10 cellular contexts compared by ENCODE assay signal in genomic region chr9:125529589-125530515, GRCh38.
A peak's percentile ranks its signal among the peaks of the same experiment; 100 is the strongest.
DNase-seq lines count a peak whose midpoint lies in the region; ATAC-seq and TF ChIP-seq lines count a peak whose summit lies in the region.
"Had no signal": no experiment of that assay in that cellular context is flagged by ENCODE, and none has a peak within 500 bp of the region (broad histone marks: within the 10 kb centered on the region; RNA-seq: fewer than 3 reads in every experiment).

No MANE protein-coding gene starts in this region.

- H3K9me3 Mint-ChIP-seq in WTC11, result no peaks in the 10 kb centered on the region

- H3K36me3 Mint-ChIP-seq in WTC11, result no peaks in the 10 kb centered on the region

- POLR2A ChIA-PET in WTC11 (lab: Charles Lee), result interaction anchor here (0.6 to 1.7 kb wide), 2 partner anchors 15 to 302 kb away, joined by 3 read pairs; no protein-coding TSS in a partner anchor

- TF ChIP-seq CTCF in WTC11 (IDR thresholded peaks at IDR 0.05) (no peak), BE2C (IDR thresholded peaks at IDR 0.05; ENCODE audit: low read depth, low read length) (no peak)

- H3K36me3 ChIP-seq in BE2C, result no peaks in the 10 kb centered on the region
- H3K36me3 ChIP-seq: pancreas had no signal

- no peaks in the 10 kb centered on the region for H3K27me3 ChIP-seq in BE2C
- H3K27me3 ChIP-seq: pancreas had no signal

- CTCF ChIA-PET in WTC11 (lab: Charles Lee), result interaction anchor here (0.8 to 2.9 kb wide), 2 partner anchors 29 to 31 kb away, joined by 3 to 10 read pairs; no protein-coding TSS in a partner anchor

- peaks cover 47% of the 10 kb centered on the region for H3K4me1 Mint-ChIP-seq in WTC11

- ATAC-seq in GM19324 (IDR thresholded peaks at IDR 0.05; ENCODE audit: low FRiP score, unreplicated experiment) (peak; percentile 45), HG03196 (IDR thresholded peaks at IDR 0.05; ENCODE audit: unreplicated experiment) (peak; percentile 54), WTC11 (peak; percentile 57)
- ATAC-seq: HCT116 had no signal

- no peaks in the 10 kb centered on the region; the same call in 1 of the 2 replicates for H3K4me1 ChIP-seq in BE2C
- H3K4me1 ChIP-seq: pancreas had no signal

- H3K9me3 ChIP-seq in BE2C, result no peaks in the 10 kb centered on the region
- H3K9me3 ChIP-seq: pancreas had no signal

- H3K4me3 ChIP-seq in BE2C (ENCODE audit: low read depth, low read length), result no peak overlapping the region
- H3K4me3 ChIP-seq: pancreas had no signal

- H3K27ac Mint-ChIP-seq in WTC11, result peak overlapping the region; percentile 76

- H3K27me3 Mint-ChIP-seq in WTC11 (ENCODE audit: low read depth), result no peaks in the 10 kb centered on the region

- no peak overlapping the region for H3K4me3 Mint-ChIP-seq in WTC11

- DNase-seq in AML-193 (lab: John Stamatoyannopoulos, UW) (peak; percentile 12 to 26), WTC11 (ENCODE audit: low spot score) (no peak), anterior cingulate cortex (lab: John Stamatoyannopoulos, UW) (no peak), NCI-H446 treated with DMSO at 0.1 percent for 48 hours (lab: John Stamatoyannopoulos, UW) (no peak), BE2C (no peak), NCI-H1436 treated with DMSO at 0.1 percent for 48 hours (lab: John Stamatoyannopoulos, UW) (no peak)
- DNase-seq: pancreas had no signal

TF ChIP-seq in WTC11, 78 proteins besides CTCF, POLR2A, EP300 and RAD21:
- TF ChIP-seq AR (CRISPR knock-in tag; IDR thresholded peaks at IDR 0.05) (no peak), ARID4B (CRISPR knock-in tag; IDR thresholded peaks at IDR 0.05; ENCODE audit: borderline replicate concordance) (no peak), ELF4 (CRISPR knock-in tag; IDR thresholded peaks at IDR 0.05; ENCODE audit: low read depth) (no peak), ZNF317 (CRISPR knock-in tag; IDR thresholded peaks at IDR 0.05; ENCODE audit: borderline replicate concordance, low read depth) (no peak), ATF3 (CRISPR knock-in tag; conservative IDR thresholded peaks at IDR 0.05) (no peak), HMGXB4 (CRISPR knock-in tag; IDR thresholded peaks at IDR 0.05) (no peak), CDX4 (CRISPR knock-in tag; IDR thresholded peaks at IDR 0.05; ENCODE audit: borderline replicate concordance) (no peak)

Comparison
In these comparisons a context has a peak if more than half of its experiments do, and no peak if none do; other contexts are left out.
1. DNase-seq: peak in AML-193 (2 of 2); none in WTC11 (single experiment), anterior cingulate cortex (0 of 58), NCI-H446 treated with DMSO at 0.1 percent for 48 hours (single experiment), BE2C (single experiment) and NCI-H1436 treated with DMSO at 0.1 percent for 48 hours (single experiment).
2. Peak in every context shown above with its lines, with median percentiles within 50 percentile points of each other: ATAC-seq.